Comparison of ENCODE assay signal across 8 cellular contexts in genomic region chr1:148758412-148758811, GRCh38. TPM values are rescaled to one million over a fixed set of nuclear protein-coding genes. Genes with fewer than 3 reads are reported as not detected.
DNase-seq lines count a peak whose midpoint lies in the region; ATAC-seq, FAIRE-seq and TF ChIP-seq lines count a peak whose summit lies in the region.
"Not testable (repeated sequence)": the region's sequence is repeated elsewhere in the genome, so short reads cannot be mapped to it uniquely, and the experiment has no call there.
"Had no signal": no experiment of that assay in that cellular context is flagged by ENCODE, and none has a peak within 500 bp of the region (broad histone marks: within the 10 kb centered on the region; RNA-seq: fewer than 3 reads in every experiment).

No MANE protein-coding gene starts in this region.

- not testable (repeated sequence) for H3K9me3 ChIP-seq in astrocyte (ENCODE audit: insufficient read depth, low read depth, low read length)

- TF ChIP-seq CTCF in astrocyte (IDR thresholded peaks at IDR 0.05; ENCODE audit: insufficient read depth, low read depth, low read length) = not testable (repeated sequence)

- H3K4me2 ChIP-seq in astrocyte (ENCODE audit: low read length) = not testable (repeated sequence)

- not testable (repeated sequence) for H3K27me3 ChIP-seq in astrocyte (ENCODE audit: insufficient read depth, low read length)

- not testable (repeated sequence) for H3K79me2 ChIP-seq in astrocyte (ENCODE audit: insufficient read depth, low read length)

- H3K27ac ChIP-seq in astrocyte (ENCODE audit: low read depth, low read length) = not testable (repeated sequence)

- H3K4me1 Mint-ChIP-seq in astrocyte (ENCODE audit: low read depth, unreplicated experiment); naive B cell: not testable (repeated sequence)

- not testable (repeated sequence) for H3K36me3 ChIP-seq in astrocyte (ENCODE audit: insufficient read depth, low read length)

- H3K27ac Mint-ChIP-seq in astrocyte (ENCODE audit: unreplicated experiment); naive B cell: not testable (repeated sequence)

- peak; percentile 66 for FAIRE-seq in astrocyte (lab: Jason Lieb, UNC)

- H3K4me3 Mint-ChIP-seq in astrocyte (ENCODE audit: unreplicated experiment); naive B cell: not testable (repeated sequence)

- not testable (repeated sequence) for H3K4me3 ChIP-seq in astrocyte (ENCODE audit: insufficient read depth, low read depth, low read length)

- not testable (repeated sequence) for H3K36me3 Mint-ChIP-seq in astrocyte (ENCODE audit: low read depth, unreplicated experiment); naive B cell

- H4K20me1 ChIP-seq in astrocyte (ENCODE audit: insufficient read depth, low read length) = not testable (repeated sequence)

- not testable (repeated sequence) for H3K9ac ChIP-seq in astrocyte (ENCODE audit: low read length)

- H3K27me3 Mint-ChIP-seq in astrocyte (ENCODE audit: low read depth, unreplicated experiment); naive B cell: not testable (repeated sequence)

- not testable (repeated sequence) for H3K4me1 ChIP-seq in astrocyte (ENCODE audit: insufficient read depth, low read length)

- not testable (repeated sequence) for H3K9me3 Mint-ChIP-seq in astrocyte (ENCODE audit: unreplicated experiment); naive B cell

- H2AFZ ChIP-seq in astrocyte (ENCODE audit: low read depth, low read length) = not testable (repeated sequence)

- DNase-seq in astrocyte (ENCODE audit: low read depth); naive B cell: not testable (repeated sequence)

- ATAC-seq in GM18868 (IDR thresholded peaks at IDR 0.05; ENCODE audit: unreplicated experiment) (peak; percentile 97), GM21360 (IDR thresholded peaks at IDR 0.05; ENCODE audit: unreplicated experiment) (peak; percentile 87), HG02642 (IDR thresholded peaks at IDR 0.05; ENCODE audit: poor library complexity, unreplicated experiment) (peak; percentile 96), HG03097 (IDR thresholded peaks at IDR 0.05; ENCODE audit: low FRiP score, unreplicated experiment) (peak; percentile 93), HG03571 (IDR thresholded peaks at IDR 0.05; ENCODE audit: unreplicated experiment) (peak; percentile 96), naive B cell (ENCODE audit: low read depth in 2 of 2) (peak; percentile 100)

RNA-seq across cellular contexts. Expression of gene NUDT4B, which starts 9.8 kb away (rescaled TPM):
- total RNA-seq in astrocyte = 0.79 and 1.2 TPM in 2 replicates
- 10 to 100 TPM in 1 of 6 donors, 1 to 10 TPM in 5; 5.6 to 12.2 (median 8.2) TPM for polyA plus RNA-seq in naive B cell (ENCODE audit: low read depth in 6 of 6)
- polyA plus RNA-seq: GM23338 had no signal
